Comparison of ENCODE assay signal across 8 cellular contexts in the genomic region with DNA sequence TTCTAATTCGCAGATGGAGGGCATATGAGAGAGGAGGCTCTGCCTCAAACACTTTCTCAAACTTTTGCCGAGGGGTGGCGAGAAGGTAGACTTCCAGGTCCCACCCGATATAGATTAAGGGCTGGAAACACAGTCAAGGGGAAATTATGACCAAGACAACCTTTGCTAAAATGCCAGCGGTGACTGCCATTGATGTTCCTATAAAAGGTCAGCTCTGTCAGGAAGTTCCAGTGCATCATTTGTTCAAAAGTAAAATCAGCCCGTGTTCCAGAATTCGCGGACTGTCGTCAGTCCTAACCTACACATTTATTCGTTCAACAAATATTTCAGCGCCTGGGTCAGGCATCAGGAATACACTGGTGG. TPM values are rescaled to one million over a fixed set of nuclear protein-coding genes. Genes with fewer than 3 reads are reported as not detected.
A peak's percentile ranks its signal among the peaks of the same experiment; 100 is the strongest.
DNase-seq lines count a peak whose midpoint lies in the region; FAIRE-seq and TF ChIP-seq lines count a peak whose summit lies in the region.

No MANE protein-coding gene starts in this region.

- no peaks in the 10 kb centered on the region for H3K9me2 ChIP-seq in PC-9 (ENCODE audit: insufficient read depth)

- TF ChIP-seq CTCF in PC-9 (conservative IDR thresholded peaks at IDR 0.05) = no peak
- no peak for TF ChIP-seq CTCF in nephron progenitor cell (IDR thresholded peaks at IDR 0.05)

- H3K9me3 Mint-ChIP-seq in nephron progenitor cell = peaks cover 19% of the 10 kb centered on the region

- peaks cover 26% of the 10 kb centered on the region for H3K36me3 Mint-ChIP-seq in nephron progenitor cell (ENCODE audit: low read depth)

- H4K20me1 ChIP-seq in PC-9 (ENCODE audit: insufficient read depth) = peaks cover 21% of the 10 kb centered on the region

- peak overlapping the region; percentile 78 for H3K4me3 ChIP-seq in PC-9
- peak overlapping the region; percentile 84 for H3K4me3 ChIP-seq in effector memory CD4-positive, alpha-beta T cell (ENCODE audit: insufficient read depth, low read depth, low read length, poor library complexity, severe bottlenecking)

- H3K27me3 ChIP-seq in PC-9 (ENCODE audit: insufficient read depth, low read depth) = no peaks in the 10 kb centered on the region
- no peaks in the 10 kb centered on the region for H3K27me3 ChIP-seq in effector memory CD4-positive, alpha-beta T cell (replicated peaks; ENCODE audit: control insufficient read depth, insufficient read depth, low read length, poor library complexity, severe bottlenecking)

- H2AFZ ChIP-seq in PC-9 = peak overlapping the region; percentile 87

- DNase-seq in GM19239 (ENCODE audit: insufficient read length, low spot score) (no peak), PC-9 (no peak), nephron progenitor cell (no peak), GM12891 (ENCODE audit: insufficient read length, low spot score) (no peak), DMS79 (lab: John Stamatoyannopoulos, UW) (no peak), middle frontal gyrus (ENCODE audit: extremely low spot score, low spot score) (no peak), NCI-H524 treated with DMSO at 0.1 percent for 48 hours (lab: John Stamatoyannopoulos, UW) (no peak)
- DNase-seq in effector memory CD4-positive, alpha-beta T cell = no peak

- peaks cover 30% of the 10 kb centered on the region for H3K4me1 Mint-ChIP-seq in nephron progenitor cell

- H3K27ac ChIP-seq in PC-9 = peak overlapping the region; percentile 44; the same call in 1 of the 2 replicates
- H3K27ac ChIP-seq in effector memory CD4-positive, alpha-beta T cell (ENCODE audit: insufficient read depth, low read length, poor library complexity, severe bottlenecking) = peak overlapping the region; percentile 92

- no peak for TF ChIP-seq POLR2A in GM12891 (IDR thresholded peaks at IDR 0.05; ENCODE audit: low read depth, low read length)

- H3K4me3 Mint-ChIP-seq in nephron progenitor cell = peak overlapping the region; percentile 97

- H3K27me3 Mint-ChIP-seq in nephron progenitor cell (ENCODE audit: low read depth, poor library complexity) = peaks cover 9% of the 10 kb centered on the region

- H3K4me2 ChIP-seq in PC-9 = peak overlapping the region; percentile 77

- peak overlapping the region; percentile 82 for H3K27ac Mint-ChIP-seq in nephron progenitor cell

- H3K79me2 ChIP-seq in PC-9 (ENCODE audit: low read depth) = peaks cover 45% of the 10 kb centered on the region

- H3K36me3 ChIP-seq in PC-9 (ENCODE audit: low read depth) = no peaks in the 10 kb centered on the region
- H3K36me3 ChIP-seq in effector memory CD4-positive, alpha-beta T cell (ENCODE audit: control insufficient read depth, insufficient read depth, low read length) = no peaks in the 10 kb centered on the region

- H3K9me3 ChIP-seq in PC-9 (ENCODE audit: insufficient read depth, low read depth) = no peaks in the 10 kb centered on the region
- no peaks in the 10 kb centered on the region for H3K9me3 ChIP-seq in effector memory CD4-positive, alpha-beta T cell (ENCODE audit: control insufficient read depth, low read length)

- peak; percentile 63 for FAIRE-seq in GM19239 (lab: Jason Lieb, UNC)
- FAIRE-seq in GM12891 (lab: Jason Lieb, UNC) = no peak

- POLR2A ChIA-PET in PC-9 (lab: Charles Lee; ENCODE audit: unreplicated experiment) = interaction anchor here (0.6 kb wide), 1 partner anchor 14 kb away, joined by 3 read pairs; no protein-coding TSS in a partner anchor

- CTCF ChIA-PET in PC-9 (lab: Charles Lee) = no interaction called here

- no TSS peak for BruUV-seq in PC-9 (replicated peaks; lab: Mats Ljungman, UMichigan)

- intact Hi-C loops in PC-9 (cut with micrococcal nuclease; ENCODE audit: unreplicated experiment) = loop anchor here (5.0 kb wide), 1 partner anchor 139 kb away; a partner anchor contains a TSS

- no peaks in the 10 kb centered on the region for H3F3A ChIP-seq in PC-9 (ENCODE audit: insufficient read depth, low read depth)

- H3K4me1 ChIP-seq in PC-9 (replicated peaks; ENCODE audit: insufficient read depth) = peaks cover 16% of the 10 kb centered on the region
- peaks cover 21% of the 10 kb centered on the region for H3K4me1 ChIP-seq in effector memory CD4-positive, alpha-beta T cell (ENCODE audit: control insufficient read depth, insufficient read depth, low read length, poor library complexity, severe bottlenecking)

TF ChIP-seq in GM12891, 5 proteins besides CTCF, POLR2A, EP300 and RAD21:
- TF ChIP-seq TAF1 (IDR thresholded peaks at IDR 0.05; ENCODE audit: low read depth, low read length) = no peak
- no peak for TF ChIP-seq POLR2AphosphoS5 (IDR thresholded peaks at IDR 0.05; ENCODE audit: low read depth, low read length)
- no peak for TF ChIP-seq POU2F2 (IDR thresholded peaks at IDR 0.05; ENCODE audit: low read depth, low read length)
- TF ChIP-seq PAX5 (IDR thresholded peaks at IDR 0.05; ENCODE audit: insufficient read depth, low read length, severe bottlenecking) = no peak
- TF ChIP-seq SPI1 (IDR thresholded peaks at IDR 0.05; ENCODE audit: low read depth, low read length) = no peak

RNA-seq across cellular contexts. Expression of a gene that starts 0.8 kb away (rescaled TPM):
- total RNA-seq in PC-9 (2021) = 59.5 and 68.4 TPM in 2 replicates
- 49.8 TPM for polyA plus RNA-seq in GM12891 (2012; ENCODE audit: low read depth, missing spikeins)
